1 cellular context compared by ENCODE assay signal in the genomic region with DNA sequence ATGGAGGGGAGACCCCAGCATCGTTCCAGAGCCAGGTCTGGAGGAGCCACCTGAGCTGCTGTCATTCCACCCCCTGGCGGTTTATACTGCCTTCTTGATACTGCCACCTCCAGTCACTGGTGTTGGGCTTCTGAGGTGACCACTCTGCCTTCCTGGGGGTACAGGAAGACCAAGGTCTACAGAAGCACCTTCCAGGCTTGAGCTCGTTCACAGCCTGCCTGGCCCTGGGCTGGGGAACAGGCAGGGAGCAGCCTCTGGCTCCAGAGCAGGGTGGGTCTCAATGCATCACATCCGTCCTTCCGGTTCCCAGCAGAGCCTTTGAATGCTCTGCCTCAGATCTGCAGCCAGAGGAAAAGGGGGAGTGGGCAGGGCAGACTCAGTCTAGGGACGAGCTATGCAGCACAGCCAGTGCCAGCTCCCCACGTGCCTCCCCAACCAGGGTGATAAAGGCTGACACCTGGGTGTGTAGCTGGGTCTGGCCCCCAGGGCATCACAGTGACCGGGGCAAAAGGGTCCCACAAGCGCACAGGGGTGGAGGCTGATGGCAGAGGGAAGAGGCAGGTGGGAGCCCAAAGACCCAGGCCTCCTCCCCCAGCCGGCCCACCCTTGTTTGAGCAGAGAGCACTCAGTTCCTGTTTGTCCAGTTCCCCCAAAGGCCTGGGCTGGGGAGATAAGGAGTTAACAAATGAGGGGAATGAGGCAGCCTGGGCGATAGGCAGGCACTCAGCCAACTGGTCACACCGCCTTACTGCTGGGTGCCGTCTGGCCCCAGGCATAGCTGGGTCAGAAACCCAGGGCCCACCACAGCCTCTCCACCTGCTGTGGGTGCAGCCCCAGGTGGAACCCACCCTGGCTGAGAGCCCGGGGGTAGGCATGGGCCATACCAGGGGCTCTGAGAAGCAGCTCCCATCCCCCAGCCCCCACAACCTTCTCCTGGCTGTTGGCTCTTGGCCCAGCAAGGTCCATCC.
TF ChIP-seq lines count a peak whose summit lies in the region.

No MANE protein-coding gene starts in this region.

TF ChIP-seq in K562, 482 proteins besides CTCF, POLR2A, EP300 and RAD21 (continued from another document and continues in another):
- TF ChIP-seq, protein P1, sequence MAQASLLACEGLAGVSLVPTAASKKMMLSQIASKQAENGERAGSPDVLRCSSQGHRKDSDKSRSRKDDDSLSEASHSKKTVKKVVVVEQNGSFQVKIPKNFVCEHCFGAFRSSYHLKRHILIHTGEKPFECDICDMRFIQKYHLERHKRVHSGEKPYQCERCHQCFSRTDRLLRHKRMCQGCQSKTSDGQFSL (CRISPR knock-in tag; IDR thresholded peaks at IDR 0.05): no peak; the same call in 1 of the 2 replicates
- TF ChIP-seq, protein P1 (tag; IDR thresholded peaks at IDR 0.05): peak in 1 of 2 experiments; percentile 67; a peak in 1 of 4 replicates
- TF ChIP-seq NR1H2 (CRISPR knock-in tag; IDR thresholded peaks at IDR 0.05) (no peak), ZNF197 (CRISPR knock-in tag; IDR thresholded peaks at IDR 0.05; ENCODE audit: low read depth) (no peak), CCNT2 (IDR thresholded peaks at IDR 0.05; ENCODE audit: borderline replicate concordance, extremely low read depth, insufficient read length, low read depth, low read length) (peak; percentile 81), RBBP5 (IDR thresholded peaks at IDR 0.05; ENCODE audit: borderline replicate concordance, insufficient read depth, low read length, poor library complexity, severe bottlenecking) (peak; percentile 57), KLF10 (CRISPR knock-in tag; IDR thresholded peaks at IDR 0.05) (no peak), JUNB (CRISPR knock-in tag; conservative IDR thresholded peaks at IDR 0.05) (no peak), RBM15 (IDR thresholded peaks at IDR 0.05; ENCODE audit: insufficient read depth, low read length) (no peak), ZNF146 (CRISPR knock-in tag; IDR thresholded peaks at IDR 0.05; ENCODE audit: unreplicated experiment) (no peak), GABPA (tag; conservative IDR thresholded peaks at IDR 0.05; ENCODE audit: low read depth) (peak; percentile 57), CCAR2 (IDR thresholded peaks at IDR 0.05; ENCODE audit: low read depth, low read length) (no peak), KAT7 (CRISPR knock-in tag; IDR thresholded peaks at IDR 0.05; ENCODE audit: borderline replicate concordance) (peak; percentile 70; the same call in 1 of the 2 replicates), SMC3 (conservative IDR thresholded peaks at IDR 0.05; ENCODE audit: insufficient read depth, low read depth, low read length) (no peak), ZNF133 (CRISPR knock-in tag; IDR thresholded peaks at IDR 0.05) (no peak), ZNF232 (CRISPR knock-in tag; IDR thresholded peaks at IDR 0.05) (no peak), TAF7 (tag; IDR thresholded peaks at IDR 0.05) (no peak), MTA1 (IDR thresholded peaks at IDR 0.05; ENCODE audit: borderline replicate concordance) (no peak), CC2D1A (IDR thresholded peaks at IDR 0.05) (peak; percentile 41; the same call in 1 of the 2 replicates), SMARCC2 (IDR thresholded peaks at IDR 0.05; ENCODE audit: low read depth) (no peak), POU5F1 (IDR thresholded peaks at IDR 0.05; ENCODE audit: borderline replicate concordance, low read depth, low read length, partially characterized antibody) (no peak), SP1 (CRISPR knock-in tag; IDR thresholded peaks at IDR 0.05) (no peak), PCBP1 (IDR thresholded peaks at IDR 0.05; ENCODE audit: low read depth, low read length, poor library complexity, severe bottlenecking) (no peak), U2AF2 (optimal IDR thresholded peaks at IDR 0.05; ENCODE audit: low read depth, low read length) (no peak), HDGF (IDR thresholded peaks at IDR 0.05) (no peak), KLF1 (tag; IDR thresholded peaks at IDR 0.05) (no peak), BHLHE40 (IDR thresholded peaks at IDR 0.05; ENCODE audit: low read length) (peak; percentile 75), KAT8 (IDR thresholded peaks at IDR 0.05; ENCODE audit: low read depth) (no peak), SNRNP70 (optimal IDR thresholded peaks at IDR 0.05; ENCODE audit: low read depth, low read length) (no peak), MYC (IDR thresholded peaks at IDR 0.05; ENCODE audit: low read depth, low read length) (peak; percentile 42), MYC (CRISPR knock-in tag; IDR thresholded peaks at IDR 0.05; ENCODE audit: borderline replicate concordance, low read depth) (no peak), STAT5A (IDR thresholded peaks at IDR 0.05; ENCODE audit: borderline replicate concordance, low read length) (peak; percentile 80; the same call in 1 of the 2 replicates), HDAC8 (tag; IDR thresholded peaks at IDR 0.05) (no peak), RBM17 (IDR thresholded peaks at IDR 0.05; ENCODE audit: borderline replicate concordance, low read depth, low read length) (no peak), MEF2A (IDR thresholded peaks at IDR 0.05; ENCODE audit: control insufficient read depth, low read depth, low read length) (no peak), BRD9 (IDR thresholded peaks at IDR 0.05; ENCODE audit: low read depth, partially characterized antibody) (no peak), TFAM (CRISPR knock-in tag; conservative IDR thresholded peaks at IDR 0.05) (no peak), KDM2B (CRISPR knock-in tag; IDR thresholded peaks at IDR 0.05) (no peak), NUFIP1 (IDR thresholded peaks at IDR 0.05; ENCODE audit: partially characterized antibody) (no peak), ZBTB8A (IDR thresholded peaks at IDR 0.05; ENCODE audit: partially characterized antibody) (no peak), RB1 (IDR thresholded peaks at IDR 0.05; ENCODE audit: low read depth) (no peak), NCOR1 (IDR thresholded peaks at IDR 0.05) (peak; percentile 87), HEY1 (CRISPR knock-in tag; IDR thresholded peaks at IDR 0.05; ENCODE audit: borderline replicate concordance) (no peak), TAF9B (IDR thresholded peaks at IDR 0.05; ENCODE audit: partially characterized antibody) (no peak), ZNF696 (CRISPR knock-in tag; conservative IDR thresholded peaks at IDR 0.05) (no peak), ZNF79 (CRISPR knock-in tag; IDR thresholded peaks at IDR 0.05; ENCODE audit: low read depth) (no peak), RBFOX2 (IDR thresholded peaks at IDR 0.05; ENCODE audit: low read depth, low read length) (peak; percentile 78), HDAC2 (IDR thresholded peaks at IDR 0.05) (peak; percentile 39; the same call in 1 of the 2 replicates), RBM39 (optimal IDR thresholded peaks at IDR 0.05; ENCODE audit: low read depth, low read length) (no peak), ZNF184 (CRISPR knock-in tag; IDR thresholded peaks at IDR 0.05) (no peak)
- TF ChIP-seq, protein P2, sequence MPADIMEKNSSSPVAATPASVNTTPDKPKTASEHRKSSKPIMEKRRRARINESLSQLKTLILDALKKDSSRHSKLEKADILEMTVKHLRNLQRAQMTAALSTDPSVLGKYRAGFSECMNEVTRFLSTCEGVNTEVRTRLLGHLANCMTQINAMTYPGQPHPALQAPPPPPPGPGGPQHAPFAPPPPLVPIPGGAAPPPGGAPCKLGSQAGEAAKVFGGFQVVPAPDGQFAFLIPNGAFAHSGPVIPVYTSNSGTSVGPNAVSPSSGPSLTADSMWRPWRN (IDR thresholded peaks at IDR 0.05; ENCODE audit: low read depth): peak; percentile 74
- TF ChIP-seq, protein P3, sequence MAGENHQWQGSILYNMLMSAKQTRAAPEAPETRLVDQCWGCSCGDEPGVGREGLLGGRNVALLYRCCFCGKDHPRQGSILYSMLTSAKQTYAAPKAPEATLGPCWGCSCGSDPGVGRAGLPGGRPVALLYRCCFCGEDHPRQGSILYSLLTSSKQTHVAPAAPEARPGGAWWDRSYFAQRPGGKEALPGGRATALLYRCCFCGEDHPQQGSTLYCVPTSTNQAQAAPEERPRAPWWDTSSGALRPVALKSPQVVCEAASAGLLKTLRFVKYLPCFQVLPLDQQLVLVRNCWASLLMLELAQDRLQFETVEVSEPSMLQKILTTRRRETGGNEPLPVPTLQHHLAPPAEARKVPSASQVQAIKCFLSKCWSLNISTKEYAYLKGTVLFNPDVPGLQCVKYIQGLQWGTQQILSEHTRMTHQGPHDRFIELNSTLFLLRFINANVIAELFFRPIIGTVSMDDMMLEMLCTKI (IDR thresholded peaks at IDR 0.05; ENCODE audit: partially characterized antibody): no peak
- TF ChIP-seq, protein P4, sequence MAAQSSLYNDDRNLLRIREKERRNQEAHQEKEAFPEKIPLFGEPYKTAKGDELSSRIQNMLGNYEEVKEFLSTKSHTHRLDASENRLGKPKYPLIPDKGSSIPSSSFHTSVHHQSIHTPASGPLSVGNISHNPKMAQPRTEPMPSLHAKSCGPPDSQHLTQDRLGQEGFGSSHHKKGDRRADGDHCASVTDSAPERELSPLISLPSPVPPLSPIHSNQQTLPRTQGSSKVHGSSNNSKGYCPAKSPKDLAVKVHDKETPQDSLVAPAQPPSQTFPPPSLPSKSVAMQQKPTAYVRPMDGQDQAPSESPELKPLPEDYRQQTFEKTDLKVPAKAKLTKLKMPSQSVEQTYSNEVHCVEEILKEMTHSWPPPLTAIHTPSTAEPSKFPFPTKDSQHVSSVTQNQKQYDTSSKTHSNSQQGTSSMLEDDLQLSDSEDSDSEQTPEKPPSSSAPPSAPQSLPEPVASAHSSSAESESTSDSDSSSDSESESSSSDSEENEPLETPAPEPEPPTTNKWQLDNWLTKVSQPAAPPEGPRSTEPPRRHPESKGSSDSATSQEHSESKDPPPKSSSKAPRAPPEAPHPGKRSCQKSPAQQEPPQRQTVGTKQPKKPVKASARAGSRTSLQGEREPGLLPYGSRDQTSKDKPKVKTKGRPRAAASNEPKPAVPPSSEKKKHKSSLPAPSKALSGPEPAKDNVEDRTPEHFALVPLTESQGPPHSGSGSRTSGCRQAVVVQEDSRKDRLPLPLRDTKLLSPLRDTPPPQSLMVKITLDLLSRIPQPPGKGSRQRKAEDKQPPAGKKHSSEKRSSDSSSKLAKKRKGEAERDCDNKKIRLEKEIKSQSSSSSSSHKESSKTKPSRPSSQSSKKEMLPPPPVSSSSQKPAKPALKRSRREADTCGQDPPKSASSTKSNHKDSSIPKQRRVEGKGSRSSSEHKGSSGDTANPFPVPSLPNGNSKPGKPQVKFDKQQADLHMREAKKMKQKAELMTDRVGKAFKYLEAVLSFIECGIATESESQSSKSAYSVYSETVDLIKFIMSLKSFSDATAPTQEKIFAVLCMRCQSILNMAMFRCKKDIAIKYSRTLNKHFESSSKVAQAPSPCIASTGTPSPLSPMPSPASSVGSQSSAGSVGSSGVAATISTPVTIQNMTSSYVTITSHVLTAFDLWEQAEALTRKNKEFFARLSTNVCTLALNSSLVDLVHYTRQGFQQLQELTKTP (IDR thresholded peaks at IDR 0.05; ENCODE audit: low read depth in 1 of 2, partially characterized antibody in 2 of 2): no peak
- TF ChIP-seq, protein P5, sequence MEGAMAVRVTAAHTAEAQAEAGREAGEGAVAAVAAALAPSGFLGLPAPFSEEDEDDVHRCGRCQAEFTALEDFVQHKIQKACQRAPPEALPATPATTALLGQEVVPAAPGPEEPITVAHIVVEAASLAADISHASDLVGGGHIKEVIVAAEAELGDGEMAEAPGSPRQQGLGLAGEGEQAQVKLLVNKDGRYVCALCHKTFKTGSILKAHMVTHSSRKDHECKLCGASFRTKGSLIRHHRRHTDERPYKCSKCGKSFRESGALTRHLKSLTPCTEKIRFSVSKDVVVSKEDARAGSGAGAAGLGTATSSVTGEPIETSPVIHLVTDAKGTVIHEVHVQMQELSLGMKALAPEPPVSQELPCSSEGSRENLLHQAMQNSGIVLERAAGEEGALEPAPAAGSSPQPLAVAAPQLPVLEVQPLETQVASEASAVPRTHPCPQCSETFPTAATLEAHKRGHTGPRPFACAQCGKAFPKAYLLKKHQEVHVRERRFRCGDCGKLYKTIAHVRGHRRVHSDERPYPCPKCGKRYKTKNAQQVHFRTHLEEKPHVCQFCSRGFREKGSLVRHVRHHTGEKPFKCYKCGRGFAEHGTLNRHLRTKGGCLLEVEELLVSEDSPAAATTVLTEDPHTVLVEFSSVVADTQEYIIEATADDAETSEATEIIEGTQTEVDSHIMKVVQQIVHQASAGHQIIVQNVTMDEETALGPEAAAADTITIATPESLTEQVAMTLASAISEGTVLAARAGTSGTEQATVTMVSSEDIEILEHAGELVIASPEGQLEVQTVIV (CRISPR knock-in tag; IDR thresholded peaks at IDR 0.05; ENCODE audit: borderline replicate concordance): no peak
- TF ChIP-seq, protein P6, sequence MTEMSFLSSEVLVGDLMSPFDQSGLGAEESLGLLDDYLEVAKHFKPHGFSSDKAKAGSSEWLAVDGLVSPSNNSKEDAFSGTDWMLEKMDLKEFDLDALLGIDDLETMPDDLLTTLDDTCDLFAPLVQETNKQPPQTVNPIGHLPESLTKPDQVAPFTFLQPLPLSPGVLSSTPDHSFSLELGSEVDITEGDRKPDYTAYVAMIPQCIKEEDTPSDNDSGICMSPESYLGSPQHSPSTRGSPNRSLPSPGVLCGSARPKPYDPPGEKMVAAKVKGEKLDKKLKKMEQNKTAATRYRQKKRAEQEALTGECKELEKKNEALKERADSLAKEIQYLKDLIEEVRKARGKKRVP (CRISPR knock-in tag; IDR thresholded peaks at IDR 0.05): peak; percentile 17; the same call in 1 of the 2 replicates
- TF ChIP-seq, protein P7, sequence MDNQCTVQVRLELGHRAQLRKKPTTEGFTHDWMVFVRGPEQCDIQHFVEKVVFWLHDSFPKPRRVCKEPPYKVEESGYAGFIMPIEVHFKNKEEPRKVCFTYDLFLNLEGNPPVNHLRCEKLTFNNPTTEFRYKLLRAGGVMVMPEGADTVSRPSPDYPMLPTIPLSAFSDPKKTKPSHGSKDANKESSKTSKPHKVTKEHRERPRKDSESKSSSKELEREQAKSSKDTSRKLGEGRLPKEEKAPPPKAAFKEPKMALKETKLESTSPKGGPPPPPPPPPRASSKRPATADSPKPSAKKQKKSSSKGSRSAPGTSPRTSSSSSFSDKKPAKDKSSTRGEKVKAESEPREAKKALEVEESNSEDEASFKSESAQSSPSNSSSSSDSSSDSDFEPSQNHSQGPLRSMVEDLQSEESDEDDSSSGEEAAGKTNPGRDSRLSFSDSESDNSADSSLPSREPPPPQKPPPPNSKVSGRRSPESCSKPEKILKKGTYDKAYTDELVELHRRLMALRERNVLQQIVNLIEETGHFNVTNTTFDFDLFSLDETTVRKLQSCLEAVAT (IDR thresholded peaks at IDR 0.05): no peak
- TF ChIP-seq, protein P8, sequence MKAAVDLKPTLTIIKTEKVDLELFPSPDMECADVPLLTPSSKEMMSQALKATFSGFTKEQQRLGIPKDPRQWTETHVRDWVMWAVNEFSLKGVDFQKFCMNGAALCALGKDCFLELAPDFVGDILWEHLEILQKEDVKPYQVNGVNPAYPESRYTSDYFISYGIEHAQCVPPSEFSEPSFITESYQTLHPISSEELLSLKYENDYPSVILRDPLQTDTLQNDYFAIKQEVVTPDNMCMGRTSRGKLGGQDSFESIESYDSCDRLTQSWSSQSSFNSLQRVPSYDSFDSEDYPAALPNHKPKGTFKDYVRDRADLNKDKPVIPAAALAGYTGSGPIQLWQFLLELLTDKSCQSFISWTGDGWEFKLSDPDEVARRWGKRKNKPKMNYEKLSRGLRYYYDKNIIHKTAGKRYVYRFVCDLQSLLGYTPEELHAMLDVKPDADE (conservative IDR thresholded peaks at IDR 0.05; ENCODE audit: control insufficient read depth, low read depth, low read length): 0 out of 2 replicates have a peak, but pooled peaks have one; percentile 43
- TF ChIP-seq, protein P9, sequence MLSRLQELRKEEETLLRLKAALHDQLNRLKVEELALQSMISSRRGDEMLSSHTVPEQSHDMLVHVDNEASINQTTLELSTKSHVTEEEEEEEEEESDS (CRISPR knock-in tag; IDR thresholded peaks at IDR 0.05): no peak
